ENCODE assay signal across 22 cellular contexts in the genomic region with DNA sequence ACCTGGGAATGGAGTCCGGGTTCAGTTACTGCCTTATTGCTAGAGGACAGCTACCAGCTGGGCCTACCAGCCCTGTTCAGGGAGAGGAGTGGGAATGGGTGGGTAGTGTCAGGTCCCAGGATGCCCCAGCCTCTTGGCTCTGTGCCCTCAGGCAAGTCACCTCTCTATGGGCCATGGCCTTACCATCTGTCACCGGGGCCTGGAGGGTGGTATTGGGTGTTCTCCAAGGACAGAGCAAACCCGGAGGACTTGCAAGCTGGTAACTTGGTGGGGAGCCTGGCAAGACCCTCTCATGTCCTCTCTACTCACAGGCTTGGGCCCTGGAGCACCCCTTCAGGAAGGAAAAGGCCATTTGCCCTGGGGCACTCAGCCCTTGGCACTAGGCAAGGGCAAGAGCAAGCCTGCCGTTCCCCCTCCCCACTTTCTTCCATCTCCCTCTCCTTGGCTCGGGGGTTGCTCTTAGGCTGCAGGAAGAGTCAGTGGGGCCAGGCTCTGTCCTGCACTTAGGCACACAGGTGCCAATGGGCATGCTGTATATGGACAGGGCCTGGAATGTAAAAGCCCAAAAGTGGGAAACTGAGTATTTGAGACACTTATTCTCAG.
"Had no signal": no experiment of that assay in that cellular context is flagged by ENCODE, and none has a peak within 500 bp of the region (broad histone marks: within the 10 kb centered on the region; RNA-seq: fewer than 3 reads in every experiment).

No MANE protein-coding gene starts in this region.

- H3K27me3 ChIP-seq: dorsolateral prefrontal cortex, hepatocyte had no signal

- H3K9me3 ChIP-seq: left ventricle myocardium inferior, psoas muscle, spleen had no signal

- H3K4me3 ChIP-seq: dorsolateral prefrontal cortex, hepatocyte, left ventricle myocardium inferior, lung, psoas muscle, spleen had no signal

- H3K9me3 Mint-ChIP-seq: natural killer cell treated with Interleukin-12 subunit alpha and Interleukin-12 subunit beta and Interleukin-15 and Interleukin-18, amount 100 ng/mL, for 72 hours had no signal

- H3K4me3 Mint-ChIP-seq: stimulated activated naive B cell treated with anti-CD40 and anti-IgM and Interleukin-4, amounts not matched to agents 10 μg/mL and 1 μg/mL and 100 μg/mL, for 72 hours had no signal

- DNase-seq: cortex of kidney; effector CD8-positive, alpha-beta T cell; foreskin melanocyte; head of caudate nucleus; kidney; left cardiac atrium; left ventricle myocardium inferior; mesenchymal stem cell; midbrain; psoas muscle; retina; spleen; stimulated activated CD4-positive, alpha-beta T cell treated with anti-CD3 and anti-CD28 coated beads, Interleukin-15, amount 100 ng/mL, for 24 hours; stimulated activated CD4-positive, alpha-beta T cell treated with anti-CD3 and anti-CD28 coated beads, Interleukin-1b, Interleukin-23, amount 100 ng/mL, for 48 hours; stimulated activated CD4-positive, alpha-beta T cell treated with anti-CD3 and anti-CD28 coated beads, Interleukin-4, amount 100 ng/mL, for 24 hours; stimulated activated naive B cell treated with anti-CD40 and anti-IgM and Interleukin-4, amounts not matched to agents 10 μg/mL and 1 μg/mL and 100 μg/mL, for 72 hours; trophoblast cell had no signal

- ATAC-seq: left cardiac atrium; natural killer cell treated with Interleukin-12 subunit alpha and Interleukin-12 subunit beta and Interleukin-15 and Interleukin-18, amount 100 ng/mL, for 72 hours; psoas muscle; sciatic nerve; stimulated activated naive B cell treated with anti-CD40 and anti-IgM and Interleukin-4, amounts not matched to agents 10 μg/mL and 1 μg/mL and 100 μg/mL, for 72 hours had no signal

- H3K27ac ChIP-seq: dorsolateral prefrontal cortex, hepatocyte, left ventricle myocardium inferior, psoas muscle had no signal

- H3K27ac Mint-ChIP-seq: stimulated activated naive B cell treated with anti-CD40 and anti-IgM and Interleukin-4, amounts not matched to agents 10 μg/mL and 1 μg/mL and 100 μg/mL, for 72 hours had no signal

- H3K27me3 Mint-ChIP-seq: natural killer cell treated with Interleukin-12 subunit alpha and Interleukin-12 subunit beta and Interleukin-15 and Interleukin-18, amount 100 ng/mL, for 72 hours; stimulated activated naive B cell treated with anti-CD40 and anti-IgM and Interleukin-4, amounts not matched to agents 10 μg/mL and 1 μg/mL and 100 μg/mL, for 72 hours had no signal
